In genomic region chr17:4946312-4946976, GRCh38 we compare ENCODE assay signal across 8 cellular contexts. TPM values are rescaled to one million over a fixed set of nuclear protein-coding genes. Genes with fewer than 3 reads are reported as not detected.
DNase-seq lines count a peak whose midpoint lies in the region; ATAC-seq, FAIRE-seq and TF ChIP-seq lines count a peak whose summit lies in the region.

No MANE protein-coding gene starts in this region.

- H3K4me3 ChIP-seq in DOHH2 (ENCODE audit: low read length) (peak overlapping the region; percentile 93), pancreas (peak overlapping the region in 3 of 4 donors; percentile 96 to 100 (median 98))

- H3K4me1 ChIP-seq in DOHH2 (ENCODE audit: control insufficient read depth, low read length) (peaks cover 71% of the 10 kb centered on the region), pancreas (peaks cover under 1 to 31% (median 10%) of the 10 kb centered on the region in 3 donors)

- H3K27me3 ChIP-seq in DOHH2 (ENCODE audit: control insufficient read depth, low read length) (no peaks in the 10 kb centered on the region), pancreas (no peaks in the 10 kb centered on the region)

- no peak for FAIRE-seq in pancreas (lab: Jason Lieb, UNC)

- H3K9me2 ChIP-seq in DOHH2 (replicated peaks; ENCODE audit: control insufficient read depth, low read length), result no peaks in the 10 kb centered on the region

- H3F3A ChIP-seq in DOHH2 (ENCODE audit: control insufficient read depth, insufficient read depth), result peaks cover 64% of the 10 kb centered on the region

- no peak for TF ChIP-seq CTCF in DOHH2 (IDR thresholded peaks at IDR 0.05; ENCODE audit: low read depth, low read length, poor library complexity, severe bottlenecking)
- no peak for TF ChIP-seq CTCF in pancreas (IDR thresholded peaks at IDR 0.05)

- 28 to 38% methylated on average over 16 of the region's 16 CpGs for WGBS in pancreas, 2 donors

- peaks cover 80% of the 10 kb centered on the region for H3K79me2 ChIP-seq in DOHH2 (ENCODE audit: control insufficient read depth, low read length)

- peaks cover 13% of the 10 kb centered on the region; the same call in 1 of the 2 replicates for H4K20me1 ChIP-seq in DOHH2 (ENCODE audit: control insufficient read depth, insufficient read depth, low read depth, low read length)

- no peak for ATAC-seq in pancreas
- no peak for ATAC-seq in GM18909 (IDR thresholded peaks at IDR 0.05; ENCODE audit: poor library complexity, unreplicated experiment)
- no peak for ATAC-seq in HG03095 (IDR thresholded peaks at IDR 0.05; ENCODE audit: unreplicated experiment)

- H3K36me3 ChIP-seq in DOHH2 (ENCODE audit: control insufficient read depth, low read length) (peaks cover 69% of the 10 kb centered on the region), pancreas (peaks cover 0 to 23% (median 0%) of the 10 kb centered on the region in 3 donors)

- intact Hi-C loops in pancreas (cut with DNase I), result no loop called here
- intact Hi-C loops in head of caudate nucleus (cut with DNase I), result no loop called here

- H3K9me3 ChIP-seq in DOHH2 (ENCODE audit: control insufficient read depth, insufficient read depth, low read length) (no peaks in the 10 kb centered on the region), pancreas (no peaks in the 10 kb centered on the region)

- H3K27ac ChIP-seq in DOHH2 (ENCODE audit: low read depth, low read length) (peak overlapping the region; percentile 99), pancreas (no peak overlapping the region)

- DNase-seq in epidermal melanocyte (ENCODE audit: insufficient read length, low spot score), result peak; percentile 4
- peak in 1 of 6 donors; percentile 20 for DNase-seq in pancreas
- DNase-seq in head of caudate nucleus, result no peak
- no peak for DNase-seq in activated CD4-positive, alpha-beta T cell treated with anti-CD3 and anti-CD28 coated beads for 1 hour

- H3K4me2 ChIP-seq in DOHH2 (ENCODE audit: low read length), result peak overlapping the region; percentile 94

TF ChIP-seq in PFSK-1, 5 proteins besides CTCF, POLR2A, EP300 and RAD21:
- TF ChIP-seq POLR2AphosphoS5 (IDR thresholded peaks at IDR 0.05; ENCODE audit: low read depth, low read length) (0 out of 2 replicates have a peak, but pooled peaks have one; percentile 6), REST (IDR thresholded peaks at IDR 0.05; ENCODE audit: insufficient read depth in 1 of 2, low read depth in 2 of 2, low read length in 2 of 2) (no peak)

RNA-seq across cellular contexts. Expression of gene PFN1, which starts 1.9 kb away (rescaled TPM):
- polyA plus RNA-seq in PFSK-1 (2012; ENCODE audit: insufficient read length, low read depth), result 5,299 TPM
- total RNA-seq in pancreas, result 100 to 1,000 TPM in 4 of 6 donors, 10 to 100 TPM in 2; 63.6 to 195 (median 125) TPM
- 100 to 1,000 TPM; 148 to 162 TPM for polyA plus RNA-seq in pancreas

RNA-seq across cellular contexts. Expression of gene ENO3, which starts 4.5 kb away (rescaled TPM):
- 81.3 TPM for polyA plus RNA-seq in PFSK-1 (2012; ENCODE audit: insufficient read length, low read depth)
- total RNA-seq in pancreas, result 1 to 10 TPM; 1.5 to 6.3 (median 2.5) TPM
- 10 to 100 TPM; 17.0 to 20.3 TPM for polyA plus RNA-seq in pancreas

RNA-seq across cellular contexts. Expression of gene RNF167, which starts 6.4 kb away (rescaled TPM):
- 142 TPM for polyA plus RNA-seq in PFSK-1 (2012; ENCODE audit: insufficient read length, low read depth)
- total RNA-seq in pancreas, result 10 to 100 TPM; 40.8 to 64.5 (median 46.7) TPM
- polyA plus RNA-seq in pancreas, result 100 to 1,000 TPM; 102 to 118 TPM

RNA-seq across cellular contexts. Expression of gene SLC25A11, which starts 6.6 kb away (rescaled TPM):
- 180 TPM for polyA plus RNA-seq in PFSK-1 (2012; ENCODE audit: insufficient read length, low read depth)
- 10 to 100 TPM; 10.9 to 23.3 (median 21.4) TPM for total RNA-seq in pancreas
- polyA plus RNA-seq in pancreas, result 10 to 100 TPM; 20.6 to 25.5 TPM

RNA-seq across cellular contexts. Expression of gene GP1BA, which starts 14.4 kb away (rescaled TPM):
- 0.82 TPM for polyA plus RNA-seq in PFSK-1 (2012; ENCODE audit: insufficient read length, low read depth)
- total RNA-seq in pancreas, result under 1 TPM in 3 of 6 donors, not detected in 3; 0.06 to 0.37 (median 0.15) TPM
- under 1 TPM in 1 of 2 donors, not detected in 1; 0.11 TPM for polyA plus RNA-seq in pancreas
